Comparison of ENCODE assay signal across 1 cellular context in the genomic region with DNA sequence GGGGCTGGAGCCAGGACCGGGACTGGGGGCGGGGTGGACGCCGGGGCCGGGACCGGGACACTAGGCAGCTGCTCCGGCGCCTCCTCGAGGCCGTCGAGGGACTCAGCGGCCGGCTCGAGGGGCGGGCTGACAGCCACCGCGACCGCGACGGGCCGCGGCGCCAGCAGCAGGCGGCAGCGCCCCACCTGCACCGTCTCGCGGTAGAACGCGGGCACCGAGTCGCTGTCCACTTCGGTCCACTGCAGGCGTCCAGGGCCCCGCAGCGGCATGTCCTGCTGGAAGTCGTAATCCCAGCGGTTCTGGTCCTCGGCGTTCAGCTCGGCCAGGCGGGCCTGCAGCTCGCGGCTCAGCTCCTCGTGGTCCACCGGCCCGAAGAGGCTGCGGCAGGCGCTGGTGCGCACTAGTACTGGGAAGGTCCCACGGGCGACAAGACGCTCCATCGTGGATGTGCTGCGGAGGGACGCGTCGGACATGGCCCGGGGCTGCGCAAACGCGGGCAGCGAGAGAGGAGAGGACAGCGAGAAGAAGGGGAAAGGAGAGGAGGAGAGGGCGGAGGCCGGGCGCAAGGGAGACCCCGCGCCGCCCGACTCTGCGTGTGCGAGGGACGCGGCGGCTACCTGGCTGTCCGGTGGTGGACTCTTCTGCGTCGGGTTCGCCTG.
A peak's percentile ranks its signal among the peaks of the same experiment; 100 is the strongest.
TF ChIP-seq lines count a peak whose summit lies in the region.

No MANE protein-coding gene starts in this region.

TF ChIP-seq in K562, 482 proteins besides CTCF, POLR2A, EP300 and RAD21 (continued from another document and continues in another):
- TF ChIP-seq ZNF41 (CRISPR knock-in tag; conservative IDR thresholded peaks at IDR 0.05) (no peak), FOXK1 (CRISPR knock-in tag; IDR thresholded peaks at IDR 0.05; ENCODE audit: borderline replicate concordance) (peak; percentile 83; the same call in 1 of the 2 replicates), MXD1 (CRISPR knock-in tag; IDR thresholded peaks at IDR 0.05; ENCODE audit: borderline replicate concordance, poor library complexity, severe bottlenecking) (no peak), BHLHE40 (IDR thresholded peaks at IDR 0.05; ENCODE audit: low read length) (0 out of 2 replicates have a peak, but pooled peaks have one; percentile 16), ZNF584 (CRISPR knock-in tag; IDR thresholded peaks at IDR 0.05; ENCODE audit: low read depth) (no peak), TFAP4 (CRISPR knock-in tag; IDR thresholded peaks at IDR 0.05; ENCODE audit: borderline replicate concordance) (peak; percentile 72), MYBL2 (IDR thresholded peaks at IDR 0.05; ENCODE audit: low read depth) (no peak), MYBL2 (CRISPR knock-in tag; IDR thresholded peaks at IDR 0.05; ENCODE audit: borderline replicate concordance) (no peak), NR2C1 (IDR thresholded peaks at IDR 0.05) (no peak), NR2C1 (tag; IDR thresholded peaks at IDR 0.05) (no peak), ETV5 (CRISPR knock-in tag; IDR thresholded peaks at IDR 0.05; ENCODE audit: low read depth) (peak; percentile 50; the same call in 1 of the 2 replicates), EZH2 (IDR thresholded peaks at IDR 0.05; ENCODE audit: borderline replicate concordance, low read depth, low read length) (no peak), HOXB6 (CRISPR knock-in tag; IDR thresholded peaks at IDR 0.05; ENCODE audit: borderline replicate concordance) (no peak), ZNF12 (CRISPR knock-in tag; IDR thresholded peaks at IDR 0.05) (peak; percentile 84), SETDB1 (IDR thresholded peaks at IDR 0.05; ENCODE audit: low read length) (no peak), SUPT5H (IDR thresholded peaks at IDR 0.05) (no peak; the same call in 1 of the 2 replicates), ZNF263 (CRISPR knock-in tag; IDR thresholded peaks at IDR 0.05; ENCODE audit: borderline replicate concordance) (peak; percentile 7; the same call in 1 of the 2 replicates), GTF2F1 (IDR thresholded peaks at IDR 0.05; ENCODE audit: low read depth, low read length) (no peak), CCAR2 (IDR thresholded peaks at IDR 0.05; ENCODE audit: low read depth, low read length) (no peak), REST (CRISPR knock-in tag; IDR thresholded peaks at IDR 0.05; ENCODE audit: low read depth) (peak; percentile 63; the same call in 1 of the 2 replicates), ZBED1 (IDR thresholded peaks at IDR 0.05) (no peak), RBM15 (IDR thresholded peaks at IDR 0.05; ENCODE audit: insufficient read depth, low read length) (no peak), ARNT (IDR thresholded peaks at IDR 0.05) (no peak)
- TF ChIP-seq, protein P1, sequence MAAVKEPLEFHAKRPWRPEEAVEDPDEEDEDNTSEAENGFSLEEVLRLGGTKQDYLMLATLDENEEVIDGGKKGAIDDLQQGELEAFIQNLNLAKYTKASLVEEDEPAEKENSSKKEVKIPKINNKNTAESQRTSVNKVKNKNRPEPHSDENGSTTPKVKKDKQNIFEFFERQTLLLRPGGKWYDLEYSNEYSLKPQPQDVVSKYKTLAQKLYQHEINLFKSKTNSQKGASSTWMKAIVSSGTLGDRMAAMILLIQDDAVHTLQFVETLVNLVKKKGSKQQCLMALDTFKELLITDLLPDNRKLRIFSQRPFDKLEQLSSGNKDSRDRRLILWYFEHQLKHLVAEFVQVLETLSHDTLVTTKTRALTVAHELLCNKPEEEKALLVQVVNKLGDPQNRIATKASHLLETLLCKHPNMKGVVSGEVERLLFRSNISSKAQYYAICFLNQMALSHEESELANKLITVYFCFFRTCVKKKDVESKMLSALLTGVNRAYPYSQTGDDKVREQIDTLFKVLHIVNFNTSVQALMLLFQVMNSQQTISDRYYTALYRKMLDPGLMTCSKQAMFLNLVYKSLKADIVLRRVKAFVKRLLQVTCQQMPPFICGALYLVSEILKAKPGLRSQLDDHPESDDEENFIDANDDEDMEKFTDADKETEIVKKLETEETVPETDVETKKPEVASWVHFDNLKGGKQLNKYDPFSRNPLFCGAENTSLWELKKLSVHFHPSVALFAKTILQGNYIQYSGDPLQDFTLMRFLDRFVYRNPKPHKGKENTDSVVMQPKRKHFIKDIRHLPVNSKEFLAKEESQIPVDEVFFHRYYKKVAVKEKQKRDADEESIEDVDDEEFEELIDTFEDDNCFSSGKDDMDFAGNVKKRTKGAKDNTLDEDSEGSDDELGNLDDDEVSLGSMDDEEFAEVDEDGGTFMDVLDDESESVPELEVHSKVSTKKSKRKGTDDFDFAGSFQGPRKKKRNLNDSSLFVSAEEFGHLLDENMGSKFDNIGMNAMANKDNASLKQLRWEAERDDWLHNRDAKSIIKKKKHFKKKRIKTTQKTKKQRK (IDR thresholded peaks at IDR 0.05; ENCODE audit: borderline replicate concordance, low read depth, low read length): no peak
- TF ChIP-seq, protein P2, sequence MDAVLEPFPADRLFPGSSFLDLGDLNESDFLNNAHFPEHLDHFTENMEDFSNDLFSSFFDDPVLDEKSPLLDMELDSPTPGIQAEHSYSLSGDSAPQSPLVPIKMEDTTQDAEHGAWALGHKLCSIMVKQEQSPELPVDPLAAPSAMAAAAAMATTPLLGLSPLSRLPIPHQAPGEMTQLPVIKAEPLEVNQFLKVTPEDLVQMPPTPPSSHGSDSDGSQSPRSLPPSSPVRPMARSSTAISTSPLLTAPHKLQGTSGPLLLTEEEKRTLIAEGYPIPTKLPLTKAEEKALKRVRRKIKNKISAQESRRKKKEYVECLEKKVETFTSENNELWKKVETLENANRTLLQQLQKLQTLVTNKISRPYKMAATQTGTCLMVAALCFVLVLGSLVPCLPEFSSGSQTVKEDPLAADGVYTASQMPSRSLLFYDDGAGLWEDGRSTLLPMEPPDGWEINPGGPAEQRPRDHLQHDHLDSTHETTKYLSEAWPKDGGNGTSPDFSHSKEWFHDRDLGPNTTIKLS (IDR thresholded peaks at IDR 0.05; ENCODE audit: borderline replicate concordance, low read depth): peak; percentile 40; the same call in 1 of the 2 replicates
- TF ChIP-seq, protein P3, sequence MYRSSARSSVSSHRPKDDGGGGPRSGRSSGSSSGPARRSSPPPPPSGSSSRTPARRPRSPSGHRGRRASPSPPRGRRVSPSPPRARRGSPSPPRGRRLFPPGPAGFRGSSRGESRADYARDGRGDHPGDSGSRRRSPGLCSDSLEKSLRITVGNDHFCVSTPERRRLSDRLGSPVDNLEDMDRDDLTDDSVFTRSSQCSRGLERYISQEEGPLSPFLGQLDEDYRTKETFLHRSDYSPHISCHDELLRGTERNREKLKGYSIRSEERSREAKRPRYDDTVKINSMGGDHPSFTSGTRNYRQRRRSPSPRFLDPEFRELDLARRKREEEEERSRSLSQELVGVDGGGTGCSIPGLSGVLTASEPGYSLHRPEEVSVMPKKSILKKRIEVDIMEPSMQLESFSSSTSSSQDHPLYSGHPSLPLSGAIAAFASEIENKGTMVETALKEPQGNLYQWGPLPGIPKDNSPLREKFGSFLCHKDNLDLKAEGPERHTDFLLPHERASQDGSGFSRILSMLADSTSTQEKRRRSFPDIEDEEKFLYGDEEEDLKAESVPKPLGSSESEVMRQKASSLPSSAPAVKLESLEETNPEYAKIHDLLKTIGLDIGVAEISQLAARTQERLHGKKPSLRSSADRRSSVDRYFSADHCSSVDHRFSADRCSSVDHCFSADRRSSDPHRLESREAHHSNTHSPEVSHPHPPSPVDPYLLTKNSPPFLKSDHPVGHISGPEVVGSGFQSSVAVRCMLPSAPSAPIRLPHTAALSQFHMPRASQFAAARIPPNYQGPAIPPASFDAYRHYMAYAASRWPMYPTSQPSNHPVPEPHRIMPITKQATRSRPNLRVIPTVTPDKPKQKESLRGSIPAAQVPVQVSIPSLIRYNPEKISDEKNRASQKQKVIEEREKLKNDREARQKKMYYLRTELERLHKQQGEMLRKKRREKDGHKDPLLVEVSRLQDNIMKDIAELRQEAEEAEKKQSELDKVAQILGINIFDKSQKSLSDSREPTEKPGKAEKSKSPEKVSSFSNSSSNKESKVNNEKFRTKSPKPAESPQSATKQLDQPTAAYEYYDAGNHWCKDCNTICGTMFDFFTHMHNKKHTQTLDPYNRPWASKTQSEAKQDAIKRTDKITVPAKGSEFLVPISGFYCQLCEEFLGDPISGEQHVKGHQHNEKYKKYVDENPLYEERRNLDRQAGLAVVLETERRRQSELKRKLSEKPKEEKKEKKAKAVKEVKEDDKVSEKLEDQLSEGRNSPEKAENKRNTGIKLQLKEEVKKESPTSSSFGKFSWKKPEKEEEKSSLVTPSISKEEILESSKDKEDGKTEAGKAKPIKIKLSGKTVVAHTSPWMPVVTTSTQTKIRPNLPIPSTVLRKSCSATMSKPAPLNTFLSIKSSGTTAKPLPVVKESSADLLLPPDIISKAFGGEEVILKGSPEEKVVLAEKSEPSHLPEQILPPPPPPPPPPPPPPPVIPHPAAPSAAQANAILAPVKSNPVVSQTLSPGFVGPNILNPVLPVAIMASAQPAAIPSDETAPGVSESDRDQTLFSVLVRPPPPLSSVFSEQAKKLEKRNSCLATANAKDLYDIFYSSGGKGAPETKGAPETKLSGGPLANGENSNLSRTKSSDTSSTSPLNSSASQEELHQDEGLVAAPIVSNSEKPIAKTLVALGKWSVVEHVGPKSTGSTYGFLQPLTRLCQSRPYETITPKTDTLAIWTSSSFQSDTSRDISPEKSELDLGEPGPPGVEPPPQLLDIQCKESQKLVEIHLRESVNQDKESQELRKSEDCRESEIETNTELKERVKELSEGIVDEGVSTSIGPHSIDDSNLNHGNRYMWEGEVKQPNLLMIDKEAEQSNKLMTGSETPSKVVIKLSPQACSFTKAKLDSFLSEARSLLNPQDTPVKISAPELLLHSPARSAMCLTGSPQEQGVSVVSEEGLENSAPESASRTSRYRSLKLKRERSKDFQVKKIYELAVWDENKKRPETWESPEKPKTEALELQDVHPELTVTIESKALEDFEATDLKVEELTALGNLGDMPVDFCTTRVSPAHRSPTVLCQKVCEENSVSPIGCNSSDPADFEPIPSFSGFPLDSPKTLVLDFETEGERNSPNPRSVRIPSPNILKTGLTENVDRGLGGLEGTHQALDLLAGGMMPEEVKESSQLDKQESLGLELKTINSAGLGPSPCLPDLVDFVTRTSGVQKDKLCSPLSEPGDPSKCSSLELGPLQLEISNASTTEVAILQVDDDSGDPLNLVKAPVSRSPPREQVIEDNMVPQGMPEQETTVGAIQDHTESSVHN (IDR thresholded peaks at IDR 0.05; ENCODE audit: borderline replicate concordance in 1 of 2, low read depth in 1 of 2): no peak
- TF ChIP-seq, protein P4, sequence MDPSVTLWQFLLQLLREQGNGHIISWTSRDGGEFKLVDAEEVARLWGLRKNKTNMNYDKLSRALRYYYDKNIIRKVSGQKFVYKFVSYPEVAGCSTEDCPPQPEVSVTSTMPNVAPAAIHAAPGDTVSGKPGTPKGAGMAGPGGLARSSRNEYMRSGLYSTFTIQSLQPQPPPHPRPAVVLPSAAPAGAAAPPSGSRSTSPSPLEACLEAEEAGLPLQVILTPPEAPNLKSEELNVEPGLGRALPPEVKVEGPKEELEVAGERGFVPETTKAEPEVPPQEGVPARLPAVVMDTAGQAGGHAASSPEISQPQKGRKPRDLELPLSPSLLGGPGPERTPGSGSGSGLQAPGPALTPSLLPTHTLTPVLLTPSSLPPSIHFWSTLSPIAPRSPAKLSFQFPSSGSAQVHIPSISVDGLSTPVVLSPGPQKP (CRISPR knock-in tag; IDR thresholded peaks at IDR 0.05): no peak
- TF ChIP-seq, protein P5, sequence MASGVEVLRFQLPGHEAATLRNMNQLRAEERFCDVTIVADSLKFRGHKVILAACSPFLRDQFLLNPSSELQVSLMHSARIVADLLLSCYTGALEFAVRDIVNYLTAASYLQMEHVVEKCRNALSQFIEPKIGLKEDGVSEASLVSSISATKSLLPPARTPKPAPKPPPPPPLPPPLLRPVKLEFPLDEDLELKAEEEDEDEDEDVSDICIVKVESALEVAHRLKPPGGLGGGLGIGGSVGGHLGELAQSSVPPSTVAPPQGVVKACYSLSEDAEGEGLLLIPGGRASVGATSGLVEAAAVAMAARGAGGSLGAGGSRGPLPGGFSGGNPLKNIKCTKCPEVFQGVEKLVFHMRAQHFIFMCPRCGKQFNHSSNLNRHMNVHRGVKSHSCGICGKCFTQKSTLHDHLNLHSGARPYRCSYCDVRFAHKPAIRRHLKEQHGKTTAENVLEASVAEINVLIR (CRISPR knock-in tag; IDR thresholded peaks at IDR 0.05): no peak
- TF ChIP-seq, protein P6, sequence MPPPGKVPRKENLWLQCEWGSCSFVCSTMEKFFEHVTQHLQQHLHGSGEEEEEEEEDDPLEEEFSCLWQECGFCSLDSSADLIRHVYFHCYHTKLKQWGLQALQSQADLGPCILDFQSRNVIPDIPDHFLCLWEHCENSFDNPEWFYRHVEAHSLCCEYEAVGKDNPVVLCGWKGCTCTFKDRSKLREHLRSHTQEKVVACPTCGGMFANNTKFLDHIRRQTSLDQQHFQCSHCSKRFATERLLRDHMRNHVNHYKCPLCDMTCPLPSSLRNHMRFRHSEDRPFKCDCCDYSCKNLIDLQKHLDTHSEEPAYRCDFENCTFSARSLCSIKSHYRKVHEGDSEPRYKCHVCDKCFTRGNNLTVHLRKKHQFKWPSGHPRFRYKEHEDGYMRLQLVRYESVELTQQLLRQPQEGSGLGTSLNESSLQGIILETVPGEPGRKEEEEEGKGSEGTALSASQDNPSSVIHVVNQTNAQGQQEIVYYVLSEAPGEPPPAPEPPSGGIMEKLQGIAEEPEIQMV (tag; conservative IDR thresholded peaks at IDR 0.05; ENCODE audit: low read depth): no peak
